ENCODE assay signal across 1 cellular context in genomic region chr5:73565166-73565968, GRCh38.
A peak's percentile ranks its signal among the peaks of the same experiment; 100 is the strongest.
TF ChIP-seq lines count a peak whose summit lies in the region.

A gene with protein sequence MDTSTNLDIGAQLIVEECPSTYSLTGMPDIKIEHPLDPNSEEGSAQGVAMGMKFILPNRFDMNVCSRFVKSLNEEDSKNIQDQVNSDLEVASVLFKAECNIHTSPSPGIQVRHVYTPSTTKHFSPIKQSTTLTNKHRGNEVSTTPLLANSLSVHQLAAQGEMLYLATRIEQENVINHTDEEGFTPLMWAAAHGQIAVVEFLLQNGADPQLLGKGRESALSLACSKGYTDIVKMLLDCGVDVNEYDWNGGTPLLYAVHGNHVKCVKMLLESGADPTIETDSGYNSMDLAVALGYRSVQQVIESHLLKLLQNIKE (minus strand): TSS chr5:73565639. CDS start chr5:73562881, 2,758 bp downstream.
A gene with protein sequence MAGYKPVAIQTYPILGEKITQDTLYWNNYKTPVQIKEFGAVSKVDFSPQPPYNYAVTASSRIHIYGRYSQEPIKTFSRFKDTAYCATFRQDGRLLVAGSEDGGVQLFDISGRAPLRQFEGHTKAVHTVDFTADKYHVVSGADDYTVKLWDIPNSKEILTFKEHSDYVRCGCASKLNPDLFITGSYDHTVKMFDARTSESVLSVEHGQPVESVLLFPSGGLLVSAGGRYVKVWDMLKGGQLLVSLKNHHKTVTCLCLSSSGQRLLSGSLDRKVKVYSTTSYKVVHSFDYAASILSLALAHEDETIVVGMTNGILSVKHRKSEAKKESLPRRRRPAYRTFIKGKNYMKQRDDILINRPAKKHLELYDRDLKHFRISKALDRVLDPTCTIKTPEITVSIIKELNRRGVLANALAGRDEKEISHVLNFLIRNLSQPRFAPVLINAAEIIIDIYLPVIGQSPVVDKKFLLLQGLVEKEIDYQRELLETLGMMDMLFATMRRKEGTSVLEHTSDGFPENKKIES (plus strand): TSS chr5:73565743. CDS start chr5:73567345, 1,602 bp downstream.

TF ChIP-seq in HepG2, 621 proteins besides CTCF, POLR2A, EP300 and RAD21 (continued from another document and continues in another):
- no peak for TF ChIP-seq ZNF407 (CRISPR knock-in tag; IDR thresholded peaks at IDR 0.05; ENCODE audit: not compliant biosample characterization)
- no peak; the same call in 1 of the 2 replicates for TF ChIP-seq NR2F6 (IDR thresholded peaks at IDR 0.05)
- TF ChIP-seq NR2F6 (CRISPR knock-in tag; IDR thresholded peaks at IDR 0.05): peak; percentile 49; the same call in 1 of the 2 replicates
- no peak for TF ChIP-seq RBAK (CRISPR knock-in tag; IDR thresholded peaks at IDR 0.05)
- TF ChIP-seq NR1H2 (CRISPR knock-in tag; IDR thresholded peaks at IDR 0.05; ENCODE audit: borderline replicate concordance, low read depth): no peak
- 0 out of 2 replicates have a peak, but pooled peaks have one; percentile 19 for TF ChIP-seq ZNF577 (CRISPR knock-in tag; IDR thresholded peaks at IDR 0.05; ENCODE audit: borderline replicate concordance, low read depth)
- peak; percentile 76 for TF ChIP-seq DRAP1 (CRISPR knock-in tag; IDR thresholded peaks at IDR 0.05)
- 0 out of 2 replicates have a peak, but pooled peaks have one; percentile 23 for TF ChIP-seq ZNF678 (CRISPR knock-in tag; IDR thresholded peaks at IDR 0.05)
- TF ChIP-seq YEATS4 (CRISPR knock-in tag; IDR thresholded peaks at IDR 0.05; ENCODE audit: borderline replicate concordance): peak; percentile 63; the same call in 1 of the 2 replicates
- no peak for TF ChIP-seq ZBTB40 (IDR thresholded peaks at IDR 0.05)
- TF ChIP-seq ZBTB40 (CRISPR knock-in tag; IDR thresholded peaks at IDR 0.05): no peak
- no peak for TF ChIP-seq REL (CRISPR knock-in tag; conservative IDR thresholded peaks at IDR 0.05)
- no peak for TF ChIP-seq DPF2 (CRISPR knock-in tag; IDR thresholded peaks at IDR 0.05; ENCODE audit: borderline replicate concordance, low read depth)
- no peak for TF ChIP-seq POLR2AphosphoS2 (IDR thresholded peaks at IDR 0.05; ENCODE audit: low read depth, low read length)
- 0 out of 2 replicates have a peak, but pooled peaks have one; percentile 32 for TF ChIP-seq MIER3 (CRISPR knock-in tag; IDR thresholded peaks at IDR 0.05; ENCODE audit: borderline replicate concordance)
- TF ChIP-seq ZMAT5 (CRISPR knock-in tag; IDR thresholded peaks at IDR 0.05; ENCODE audit: borderline replicate concordance, low read depth): no peak
- TF ChIP-seq, protein P1, sequence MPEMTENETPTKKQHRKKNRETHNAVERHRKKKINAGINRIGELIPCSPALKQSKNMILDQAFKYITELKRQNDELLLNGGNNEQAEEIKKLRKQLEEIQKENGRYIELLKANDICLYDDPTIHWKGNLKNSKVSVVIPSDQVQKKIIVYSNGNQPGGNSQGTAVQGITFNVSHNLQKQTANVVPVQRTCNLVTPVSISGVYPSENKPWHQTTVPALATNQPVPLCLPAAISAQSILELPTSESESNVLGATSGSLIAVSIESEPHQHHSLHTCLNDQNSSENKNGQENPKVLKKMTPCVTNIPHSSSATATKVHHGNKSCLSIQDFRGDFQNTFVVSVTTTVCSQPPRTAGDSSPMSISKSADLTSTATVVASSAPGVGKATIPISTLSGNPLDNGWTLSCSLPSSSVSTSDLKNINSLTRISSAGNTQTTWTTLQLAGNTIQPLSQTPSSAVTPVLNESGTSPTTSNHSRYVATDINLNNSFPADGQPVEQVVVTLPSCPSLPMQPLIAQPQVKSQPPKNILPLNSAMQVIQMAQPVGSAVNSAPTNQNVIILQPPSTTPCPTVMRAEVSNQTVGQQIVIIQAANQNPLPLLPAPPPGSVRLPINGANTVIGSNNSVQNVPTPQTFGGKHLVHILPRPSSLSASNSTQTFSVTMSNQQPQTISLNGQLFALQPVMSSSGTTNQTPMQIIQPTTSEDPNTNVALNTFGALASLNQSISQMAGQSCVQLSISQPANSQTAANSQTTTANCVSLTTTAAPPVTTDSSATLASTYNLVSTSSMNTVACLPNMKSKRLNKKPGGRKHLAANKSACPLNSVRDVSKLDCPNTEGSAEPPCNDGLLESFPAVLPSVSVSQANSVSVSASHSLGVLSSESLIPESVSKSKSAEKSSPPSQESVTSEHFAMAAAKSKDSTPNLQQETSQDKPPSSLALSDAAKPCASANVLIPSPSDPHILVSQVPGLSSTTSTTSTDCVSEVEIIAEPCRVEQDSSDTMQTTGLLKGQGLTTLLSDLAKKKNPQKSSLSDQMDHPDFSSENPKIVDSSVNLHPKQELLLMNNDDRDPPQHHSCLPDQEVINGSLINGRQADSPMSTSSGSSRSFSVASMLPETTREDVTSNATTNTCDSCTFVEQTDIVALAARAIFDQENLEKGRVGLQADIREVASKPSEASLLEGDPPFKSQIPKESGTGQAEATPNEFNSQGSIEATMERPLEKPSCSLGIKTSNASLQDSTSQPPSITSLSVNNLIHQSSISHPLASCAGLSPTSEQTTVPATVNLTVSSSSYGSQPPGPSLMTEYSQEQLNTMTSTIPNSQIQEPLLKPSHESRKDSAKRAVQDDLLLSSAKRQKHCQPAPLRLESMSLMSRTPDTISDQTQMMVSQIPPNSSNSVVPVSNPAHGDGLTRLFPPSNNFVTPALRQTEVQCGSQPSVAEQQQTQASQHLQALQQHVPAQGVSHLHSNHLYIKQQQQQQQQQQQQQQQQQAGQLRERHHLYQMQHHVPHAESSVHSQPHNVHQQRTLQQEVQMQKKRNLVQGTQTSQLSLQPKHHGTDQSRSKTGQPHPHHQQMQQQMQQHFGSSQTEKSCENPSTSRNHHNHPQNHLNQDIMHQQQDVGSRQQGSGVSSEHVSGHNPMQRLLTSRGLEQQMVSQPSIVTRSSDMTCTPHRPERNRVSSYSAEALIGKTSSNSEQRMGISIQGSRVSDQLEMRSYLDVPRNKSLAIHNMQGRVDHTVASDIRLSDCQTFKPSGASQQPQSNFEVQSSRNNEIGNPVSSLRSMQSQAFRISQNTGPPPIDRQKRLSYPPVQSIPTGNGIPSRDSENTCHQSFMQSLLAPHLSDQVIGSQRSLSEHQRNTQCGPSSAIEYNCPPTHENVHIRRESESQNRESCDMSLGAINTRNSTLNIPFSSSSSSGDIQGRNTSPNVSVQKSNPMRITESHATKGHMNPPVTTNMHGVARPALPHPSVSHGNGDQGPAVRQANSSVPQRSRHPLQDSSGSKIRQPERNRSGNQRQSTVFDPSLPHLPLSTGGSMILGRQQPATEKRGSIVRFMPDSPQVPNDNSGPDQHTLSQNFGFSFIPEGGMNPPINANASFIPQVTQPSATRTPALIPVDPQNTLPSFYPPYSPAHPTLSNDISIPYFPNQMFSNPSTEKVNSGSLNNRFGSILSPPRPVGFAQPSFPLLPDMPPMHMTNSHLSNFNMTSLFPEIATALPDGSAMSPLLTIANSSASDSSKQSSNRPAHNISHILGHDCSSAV (CRISPR knock-in tag; IDR thresholded peaks at IDR 0.05; ENCODE audit: borderline replicate concordance): no peak
- TF ChIP-seq PHF20 (CRISPR knock-in tag; IDR thresholded peaks at IDR 0.05): peak; percentile 95
- TF ChIP-seq HCFC1 (IDR thresholded peaks at IDR 0.05; ENCODE audit: low read depth, low read length): peak; percentile 49
- no peak for TF ChIP-seq U2AF2 (IDR thresholded peaks at IDR 0.05; ENCODE audit: low read depth, low read length)
